Comparison of ENCODE assay signal across 21 cellular contexts in genomic region chr6:134105903-134106302, GRCh38. TPM values are rescaled to one million over a fixed set of nuclear protein-coding genes. Genes with fewer than 3 reads are reported as not detected.
DNase-seq lines count a peak whose midpoint lies in the region; ATAC-seq, FAIRE-seq and TF ChIP-seq lines count a peak whose summit lies in the region.
"Had no signal": no experiment of that assay in that cellular context is flagged by ENCODE, and none has a peak within 500 bp of the region (broad histone marks: within the 10 kb centered on the region; RNA-seq: fewer than 3 reads in every experiment).

No MANE protein-coding gene starts in this region.

- H3K79me2 ChIP-seq in K562 (ENCODE audit: control insufficient read depth, insufficient read depth, low read length): no peaks in the 10 kb centered on the region

- H3K27ac ChIP-seq in K562 (ENCODE audit: extremely low read depth, low read depth, low read length) (no peak overlapping the region), stomach (no peak overlapping the region), RWPE1 (no peak overlapping the region)
- H3K27ac ChIP-seq: BLaER1, Peyer's patch, SJSA1 had no signal

- no peak for FAIRE-seq in K562 (lab: Jason Lieb, UNC)
- FAIRE-seq: GM12891 had no signal

- H3K36me3 ChIP-seq in K562 (ENCODE audit: control insufficient read depth, insufficient read depth, low read length) (no peaks in the 10 kb centered on the region), stomach (no peaks in the 10 kb centered on the region)
- H3K36me3 ChIP-seq: BLaER1, MG63, Peyer's patch, SJSA1 had no signal

- H3K27ac Mint-ChIP-seq in HFFc6: no peak overlapping the region
- H3K27ac Mint-ChIP-seq: CD8-positive, alpha-beta T cell; IgD-negative memory B cell had no signal

- CTCF ChIA-PET in K562 (lab: Yijun Ruan, JAX; ENCODE audit: low intra/inter-chr PET ratio) (no interaction called here), RWPE1 (lab: Yijun Ruan, JAX) (interaction anchor here (0.6 kb wide), 1 partner anchor 109 kb away, joined by 3 read pairs; no protein-coding TSS in a partner anchor)

- H3K9ac ChIP-seq in K562 (ENCODE audit: insufficient read depth in 1 of 2, low read depth in 2 of 2, low read length in 2 of 2): no peak overlapping the region
- H3K9ac ChIP-seq: BLaER1 had no signal

- POLR2A ChIA-PET in K562 (lab: Yijun Ruan, JAX) (no interaction called here), RWPE1 (lab: Yijun Ruan, JAX; ENCODE audit: low non-redundant PET) (no interaction called here)

- no peak overlapping the region for H3K4me2 ChIP-seq in K562 (ENCODE audit: insufficient read depth, low read length)
- H3K4me2 ChIP-seq: BLaER1 had no signal

- no peaks in the 10 kb centered on the region for H3K4me1 ChIP-seq in K562 (replicated peaks in 1 of 2; ENCODE audit: control insufficient read depth in 2 of 2, insufficient read depth in 2 of 2, low read length in 2 of 2)
- peaks cover 0 to 21% (median 7%) of the 10 kb centered on the region in 4 donors for H3K4me1 ChIP-seq in stomach
- H3K4me1 ChIP-seq: BLaER1, Peyer's patch, SJSA1 had no signal

- no peak for ATAC-seq in K562
- no peak for ATAC-seq in GM21717 (IDR thresholded peaks at IDR 0.05; ENCODE audit: unreplicated experiment)
- ATAC-seq: CD8-positive, alpha-beta T cell had no signal

- no peaks in the 10 kb centered on the region for H3K36me3 Mint-ChIP-seq in HFFc6 (ENCODE audit: low read depth)
- H3K36me3 Mint-ChIP-seq: CD8-positive, alpha-beta T cell had no signal

- in situ Hi-C loops in K562 (cut with MboI): no loop called here

- DNase-seq in ELF-1 (ENCODE audit: low read depth, low spot score) (peak; percentile 52), HT-29 (ENCODE audit: low spot score) (peak; percentile 76), K562 (ENCODE audit: extremely low read depth in 1 of 4, low spot score in 3 of 4) (no peak), stomach (peak; percentile 78), RWPE1 (ENCODE audit: low spot score) (no peak), HFFc6 (no peak)
- DNase-seq: CD8-positive, alpha-beta T cell; H7; Kasumi-1; MG63; NCI-H1048; NCI-H1417 treated with DMSO at 0.1 percent for 48 hours; NCI-H524; NCI-H82; Peyer's patch; T-helper 1 cell had no signal

- WGBS in K562 (ENCODE audit: insufficient coverage, low coverage, missing lambda C conversion rate): 0% methylated on average over 1 of the region's 1 CpG
- 14 to 55% (median 28%) methylated on average over 1 of the region's 1 CpG for WGBS in stomach, 5 donors

- intact Hi-C loops in K562 (cut with micrococcal nuclease) (no loop called here), stomach (cut with DNase I; ENCODE audit: low total_unique reads) (no loop called here)

- H3K27me3 ChIP-seq in K562 (ENCODE audit: control insufficient read depth in 2 of 2, insufficient read depth in 2 of 2, low read length in 2 of 2): 0 out of 5 replicates have a peak, but pooled peaks cover 3% of the 10 kb centered on the region in 2 experiments
- no peaks in the 10 kb centered on the region for H3K27me3 ChIP-seq in stomach
- H3K27me3 ChIP-seq: BLaER1, MG63, Peyer's patch, SJSA1 had no signal

- no TSS peak for BruUV-seq in K562 (replicated peaks; lab: Mats Ljungman, UMichigan)

- no peaks in the 10 kb centered on the region for H4K20me1 ChIP-seq in K562 (replicated peaks; ENCODE audit: control insufficient read depth, insufficient read depth, low read length)
- H4K20me1 ChIP-seq: BLaER1 had no signal

- TF ChIP-seq POLR2A in K562 (conservative IDR thresholded peaks at IDR 0.05): no peak
- TF ChIP-seq POLR2A in stomach (IDR thresholded peaks at IDR 0.05): no peak

- no peaks in the 10 kb centered on the region for H3K9me1 ChIP-seq in K562 (ENCODE audit: control insufficient read depth, insufficient read depth, low read length)

- H3K4me3 ChIP-seq in K562 (no peak overlapping the region), stomach (no peak overlapping the region)
- H3K4me3 ChIP-seq: BLaER1, MG63, Peyer's patch, SJSA1 had no signal

- H2AFZ ChIP-seq in K562 (ENCODE audit: low read depth, low read length): no peak overlapping the region

- no peak overlapping the region for H3K4me3 Mint-ChIP-seq in HFFc6
- H3K4me3 Mint-ChIP-seq: CD8-positive, alpha-beta T cell; IgD-negative memory B cell had no signal

- H3K9me3 Mint-ChIP-seq in HFFc6: no peaks in the 10 kb centered on the region
- H3K9me3 Mint-ChIP-seq: CD8-positive, alpha-beta T cell had no signal

- TF ChIP-seq EP300 in K562 (IDR thresholded peaks at IDR 0.05; ENCODE audit: low read length) (no peak), stomach (IDR thresholded peaks at IDR 0.05) (no peak)

- H3K4me1 Mint-ChIP-seq in HFFc6 (ENCODE audit: low read depth): peaks cover 19% of the 10 kb centered on the region
- H3K4me1 Mint-ChIP-seq: IgD-negative memory B cell had no signal

- peaks cover 12% of the 10 kb centered on the region; the same call in 1 of the 2 replicates for H3K27me3 Mint-ChIP-seq in HFFc6 (ENCODE audit: insufficient read depth)

- TF ChIP-seq CTCF in K562 (IDR thresholded peaks at IDR 0.05 in 2 of 3, conservative IDR thresholded peaks at IDR 0.05 in 1 of 3; ENCODE audit: insufficient read depth in 2 of 3, low read depth in 1 of 3, low read length in 3 of 3): no peak
- no peak for TF ChIP-seq CTCF in stomach (IDR thresholded peaks at IDR 0.05)
- no peak for TF ChIP-seq CTCF in RWPE1 (conservative IDR thresholded peaks at IDR 0.05; ENCODE audit: low read depth)
- no peak for TF ChIP-seq CTCF in HFFc6 (IDR thresholded peaks at IDR 0.05)

- H3K9me3 ChIP-seq in K562 (replicated peaks; ENCODE audit: control insufficient read depth, insufficient read depth, low read depth, low read length): no peaks in the 10 kb centered on the region
- H3K9me3 ChIP-seq in stomach: no peaks in the 10 kb centered on the region
- H3K9me3 ChIP-seq: BLaER1, MG63, Peyer's patch, SJSA1 had no signal

- TF ChIP-seq RAD21 in K562 (CRISPR knock-in tag; conservative IDR thresholded peaks at IDR 0.05 in 1 of 2, IDR thresholded peaks at IDR 0.05 in 1 of 2): no peak

TF ChIP-seq in K562, 482 proteins besides CTCF, POLR2A, EP300 and RAD21:
- TF ChIP-seq NFIC (IDR thresholded peaks at IDR 0.05): 0 out of 2 replicates have a peak, but pooled peaks have one; percentile 19
- TF ChIP-seq SP2 (IDR thresholded peaks at IDR 0.05; ENCODE audit: extremely low read depth, low read depth, low read length, poor library complexity, severe bottlenecking): no peak

RNA-seq across cellular contexts. Expression of gene SLC2A12, which starts 53.5 kb away (rescaled TPM):
- 1.9 and 2.5 TPM in 2 replicates for total RNA-seq in HT-29 (2014; rRNA removed; shearing (Covaris generic))
- 3.6 TPM in 2 replicates for total RNA-seq in K562 (2011; cell fraction: chromatin; rRNA removed; ENCODE audit: low replicate concordance)
- total RNA-seq in K562 (2011; cell fraction: nucleolus; rRNA removed): 2.8 and 3.2 TPM in 2 replicates
- 3.3 and 4.0 TPM in 2 replicates for total RNA-seq in K562 (2011; cell fraction: nucleoplasm; rRNA removed)
- total RNA-seq in K562 (2014; rRNA removed) (0.29 and 0.54 TPM in 2 replicates), K562 (2014; rRNA removed; fragmentation: Illumina TruSeq; extraction: Trizol) (0.65 and 1.1 TPM in 2 replicates), K562 (2015; rRNA removed; fragmentation: Illumina TruSeq; extraction: Trizol) (0.47 and 0.57 TPM in 2 replicates), K562 (2021) (0.44 and 0.56 TPM in 2 replicates), stomach (10 to 100 TPM in 2 of 5 donors, 1 to 10 TPM in 2, not detected in 1; 6.8 to 23.7 (median 10.0) TPM)
- polyA plus RNA-seq in K562 (2011; rRNA removed) (0.35 and 2.7 TPM in 2 replicates), K562 (2014; fragmentation: Illumina TruSeq; extraction: Trizol) (0.54 and 0.97 TPM in 2 replicates), K562 (2014; fragmentation: Nextera tagmentation; extraction: Ambion mirVana) (under 1 TPM; 0.10 to 0.14 TPM), K562 (2014; rRNA removed) (0.42 and 0.58 TPM in 2 replicates), stomach (1 to 10 TPM; 1.5 to 3.7 (median 3.1) TPM)
- polyA plus RNA-seq in K562 (2011; cell fraction: cytosol; rRNA removed): 0.16 and 0.81 TPM in 2 replicates
- polyA plus RNA-seq in K562 (2011; cell fraction: nucleus; rRNA removed): 0.28 and 1.4 TPM in 2 replicates
- 0.59 and 0.66 TPM in 2 replicates for polyA plus RNA-seq in K562 (2012)
- polyA minus RNA-seq in K562 (2011; rRNA and poly(A)+ RNA removed): 0.54 and 3.7 TPM in 2 replicates
- polyA minus RNA-seq in K562 (2011; cell fraction: cytosol; rRNA and poly(A)+ RNA removed): 0.36 and 0.95 TPM in 2 replicates
- 0.44 and 1.9 TPM in 2 replicates for polyA minus RNA-seq in K562 (2011; cell fraction: nucleus; rRNA and poly(A)+ RNA removed)
- total RNA-seq in HFFc6 (2021; fragmentation: NEBNext Ultra II Directional; extraction: Animal tissue kit (Norgen Biotek cat#: 25700)): under 1 TPM; 0.40 to 0.71 (median 0.63) TPM
- total RNA-seq: CD8-positive, alpha-beta T cell had no signal
- polyA plus RNA-seq: IgD-negative memory B cell had no signal

Comparison
In these comparisons a context has a peak if more than half of its experiments do, and no peak if none do; other contexts are left out.
1. DNase-seq: peak in ELF-1 (single experiment), HT-29 (single experiment) and stomach (single experiment); none in K562 (0 of 4), RWPE1 (single experiment) and HFFc6 (single experiment).